Comparison of ENCODE assay signal across 8 cellular contexts in genomic region chr2:38146917-38147307, GRCh38.
DNase-seq lines count a peak whose midpoint lies in the region; ATAC-seq, FAIRE-seq and TF ChIP-seq lines count a peak whose summit lies in the region.

No MANE protein-coding gene starts in this region.

- no peak for TF ChIP-seq CTCF in WI38 (IDR thresholded peaks at IDR 0.05; ENCODE audit: low read depth, low read length)
- TF ChIP-seq CTCF in D721Med (IDR thresholded peaks at IDR 0.05; ENCODE audit: insufficient read depth, missing control alignments), result no peak

- peak overlapping the region; percentile 60 for H3K27ac Mint-ChIP-seq in stimulated activated effector memory CD8-positive, alpha-beta T cell treated with anti-CD3 and anti-CD28 coated beads, Interleukin-12 subunit alpha, Interleukin-12 subunit beta, amount 100 ng/mL, for 72 hours

- peak overlapping the region; percentile 46 for H3K4me3 ChIP-seq in WI38 (ENCODE audit: low read depth, low read length)

- intact Hi-C loops in left cardiac atrium (cut with DNase I), result no loop called here

- no peaks in the 10 kb centered on the region for H3K36me3 Mint-ChIP-seq in stimulated activated effector memory CD8-positive, alpha-beta T cell treated with anti-CD3 and anti-CD28 coated beads, Interleukin-12 subunit alpha, Interleukin-12 subunit beta, amount 100 ng/mL, for 72 hours

- H3K9me3 Mint-ChIP-seq in stimulated activated effector memory CD8-positive, alpha-beta T cell treated with anti-CD3 and anti-CD28 coated beads, Interleukin-12 subunit alpha, Interleukin-12 subunit beta, amount 100 ng/mL, for 72 hours, result no peaks in the 10 kb centered on the region

- peak overlapping the region; percentile 14 for H3K4me3 Mint-ChIP-seq in stimulated activated effector memory CD8-positive, alpha-beta T cell treated with anti-CD3 and anti-CD28 coated beads, Interleukin-12 subunit alpha, Interleukin-12 subunit beta, amount 100 ng/mL, for 72 hours

- ATAC-seq in GM19035 (IDR thresholded peaks at IDR 0.05; ENCODE audit: unreplicated experiment) (peak; percentile 72), HG03135 (IDR thresholded peaks at IDR 0.05; ENCODE audit: unreplicated experiment) (peak; percentile 75), left cardiac atrium (peak; percentile 59 to 97)
- peak; percentile 82 for ATAC-seq in stimulated activated effector memory CD8-positive, alpha-beta T cell treated with anti-CD3 and anti-CD28 coated beads, Interleukin-12 subunit alpha, Interleukin-12 subunit beta, amount 100 ng/mL, for 72 hours

- peak; percentile 96 for DNase-seq in AG08395 (ENCODE audit: low spot score)
- DNase-seq in left cardiac atrium, result peak; percentile 37
- DNase-seq in stimulated activated effector memory CD8-positive, alpha-beta T cell treated with anti-CD3 and anti-CD28 coated beads, Interleukin-12 subunit alpha, Interleukin-12 subunit beta, amount 100 ng/mL, for 72 hours (ENCODE audit: low spot score in 2 of 2), result no peak
- DNase-seq in D721Med (ENCODE audit: insufficient read length, low spot score), result no peak
- no peak for DNase-seq in NCI-H2107 treated with DMSO at 0.1 percent for 48 hours (lab: John Stamatoyannopoulos, UW; ENCODE audit: unreplicated experiment)

- no peak for FAIRE-seq in D721Med (lab: Jason Lieb, UNC)

- peaks cover 8% of the 10 kb centered on the region for H3K4me1 Mint-ChIP-seq in stimulated activated effector memory CD8-positive, alpha-beta T cell treated with anti-CD3 and anti-CD28 coated beads, Interleukin-12 subunit alpha, Interleukin-12 subunit beta, amount 100 ng/mL, for 72 hours

Comparison
In these comparisons a context has a peak if more than half of its experiments do, and no peak if none do; other contexts are left out.
1. DNase-seq: peak in AG08395 (single experiment) and left cardiac atrium (single experiment); none in stimulated activated effector memory CD8-positive, alpha-beta T cell treated with anti-CD3 and anti-CD28 coated beads, Interleukin-12 subunit alpha, Interleukin-12 subunit beta, amount 100 ng/mL, for 72 hours (0 of 2), D721Med (single experiment) and NCI-H2107 treated with DMSO at 0.1 percent for 48 hours (single experiment).
2. Peak in every context shown above with its lines, with median percentiles within 50 percentile points of each other: ATAC-seq.